ENCODE assay signal across 8 cellular contexts in the genomic region with DNA sequence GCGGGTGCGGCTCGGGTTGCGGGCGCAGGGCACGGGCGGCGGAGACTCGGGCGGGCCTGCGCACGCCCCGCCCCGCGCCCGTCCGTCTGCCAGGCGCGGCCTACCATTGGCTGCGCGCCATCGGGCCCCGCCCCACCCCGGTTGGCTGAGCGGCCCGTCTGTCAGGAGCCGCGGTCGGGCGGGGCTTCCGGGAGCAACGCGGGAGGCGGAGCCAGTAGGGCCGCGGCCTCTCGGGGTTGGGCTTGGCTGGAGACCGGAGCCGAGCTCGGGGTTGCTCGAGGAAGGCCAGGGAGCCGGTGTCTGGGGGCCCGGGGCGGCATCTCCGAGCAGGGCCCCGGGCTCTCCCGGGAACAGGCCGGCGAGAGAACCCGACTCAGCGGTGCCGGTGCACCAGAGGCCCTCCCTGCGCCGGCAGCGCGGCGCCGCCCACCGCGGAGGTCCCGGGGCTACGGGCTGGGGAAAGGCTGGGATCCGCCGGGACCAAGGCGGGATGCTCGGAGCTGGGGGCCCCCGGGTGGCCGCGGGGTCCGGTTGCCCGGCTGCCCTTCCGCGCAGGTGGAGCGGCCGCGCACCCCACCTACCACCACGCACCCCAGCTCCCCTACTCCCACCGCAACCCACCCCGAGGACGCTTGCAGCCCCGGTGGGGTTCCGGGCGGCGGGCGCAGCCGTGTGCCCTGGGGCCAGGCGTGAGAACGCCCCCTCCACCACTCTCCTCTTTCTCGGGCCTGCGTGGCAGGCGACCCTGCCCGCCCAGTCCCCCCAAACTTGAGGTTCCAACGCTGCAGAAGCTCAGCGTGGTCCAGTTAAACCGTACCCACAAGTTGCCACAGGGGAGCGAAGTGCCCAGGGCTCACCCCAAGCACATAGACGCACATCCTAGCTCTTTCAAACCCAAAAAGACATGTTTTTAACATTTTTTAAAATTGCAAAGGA. TPM values are rescaled to one million over a fixed set of nuclear protein-coding genes. Genes with fewer than 3 reads are reported as not detected.
DNase-seq lines count a peak whose midpoint lies in the region; ATAC-seq and TF ChIP-seq lines count a peak whose summit lies in the region.

A gene (minus strand): TSS at position 58 of the 936 bp plus-strand sequence.

- peak; percentile 35 to 41 for TF ChIP-seq POLR2A in gastroesophageal sphincter (IDR thresholded peaks at IDR 0.05)

- H3K9me3 Mint-ChIP-seq in activated naive CD4-positive, alpha-beta T cell treated with anti-CD3 and anti-CD28 coated beads for 36 hours, result no peaks in the 10 kb centered on the region

- H3K4me3 ChIP-seq in HEK293 (ENCODE audit: low read depth, low read length) (peak within 1 kb of the TSS; percentile 72), gastroesophageal sphincter (peak within 1 kb of the TSS; percentile 87 to 88)

- peak within 1 kb of the TSS; percentile 69 for H3K27ac Mint-ChIP-seq in activated naive CD4-positive, alpha-beta T cell treated with anti-CD3 and anti-CD28 coated beads for 36 hours

- H3K27me3 ChIP-seq in gastroesophageal sphincter, result peaks cover 27% of the 10 kb centered on the region

- DNase-seq in GDM1 (lab: John Stamatoyannopoulos, UW) (peak; percentile 94), MV-4-11 (lab: John Stamatoyannopoulos, UW) (peak; percentile 90), SK-N-DZ (ENCODE audit: low spot score) (peak; percentile 90), nucleus accumbens (lab: John Stamatoyannopoulos, UW) (peak; percentile 60 to 96 (median 90)), superior temporal gyrus (ENCODE audit: extremely low spot score) (peak; percentile 94)
- peak; percentile 94 for DNase-seq in activated naive CD4-positive, alpha-beta T cell treated with anti-CD3 and anti-CD28 coated beads for 36 hours

- no peak for TF ChIP-seq CTCF in HEK293 (tag by site-specific recombination; IDR thresholded peaks at IDR 0.05)
- peak in 1 of 4 experiments; percentile 9 for TF ChIP-seq CTCF in gastroesophageal sphincter (IDR thresholded peaks at IDR 0.05)

- intact Hi-C loops in activated naive CD4-positive, alpha-beta T cell treated with anti-CD3 and anti-CD28 coated beads for 36 hours (cut with micrococcal nuclease), result loop anchor here (1.0 to 2.0 kb wide), 4 partner anchors 17 to 77 kb away; a partner anchor contains a TSS

- peak; percentile 95 for ATAC-seq in gastroesophageal sphincter

- WGBS in gastroesophageal sphincter (ENCODE audit: low coverage in 1 of 2), 2 donors, result 0% methylated on average over 1 of the region's 97 CpGs; no CpG with 5 or more reads in 1 of the 2 donors

- H3K27me3 Mint-ChIP-seq in activated naive CD4-positive, alpha-beta T cell treated with anti-CD3 and anti-CD28 coated beads for 36 hours (ENCODE audit: low read depth), result no peaks in the 10 kb centered on the region

- CTCF ChIA-PET in HEK293 (lab: Yijun Ruan, JAX), result interaction anchor here (0.6 to 1.0 kb wide), 7 partner anchors 17 to 188 kb away, joined by 3 to 4 read pairs (median 3); no protein-coding TSS in a partner anchor
- CTCF ChIA-PET in activated naive CD4-positive, alpha-beta T cell treated with anti-CD3 and anti-CD28 coated beads for 36 hours (lab: Charles Lee), result interaction anchor here (0.7 to 6.1 kb wide), 5 partner anchors 17 to 119 kb away, joined by 3 to 34 read pairs (median 3); no protein-coding TSS in a partner anchor

- peak within 1 kb of the TSS; percentile 88 for H3K4me3 Mint-ChIP-seq in activated naive CD4-positive, alpha-beta T cell treated with anti-CD3 and anti-CD28 coated beads for 36 hours

- no peaks in the 10 kb centered on the region for H3K4me1 ChIP-seq in HEK293 (ENCODE audit: control insufficient read depth, insufficient read depth, low read length)
- H3K4me1 ChIP-seq in gastroesophageal sphincter, result peaks cover 0 to 51% (median 30%) of the 10 kb centered on the region in 3 donors

- POLR2A ChIA-PET in HEK293 (lab: Yijun Ruan, JAX), result interaction anchor here (0.6 to 2.7 kb wide), 12 partner anchors 19 to 266 kb away, joined by 3 to 11 read pairs (median 4); a partner anchor contains a TSS

- TF ChIP-seq EP300 in gastroesophageal sphincter (IDR thresholded peaks at IDR 0.05), result no peak

- H3K27ac ChIP-seq in HEK293 (ENCODE audit: extremely low read depth, low read depth, low read length) (peak within 1 kb of the TSS; percentile 83), gastroesophageal sphincter (peak within 1 kb of the TSS; percentile 16 to 90 (median 86))

- peaks cover 4% of the 10 kb centered on the region for H3K36me3 Mint-ChIP-seq in activated naive CD4-positive, alpha-beta T cell treated with anti-CD3 and anti-CD28 coated beads for 36 hours (ENCODE audit: low read depth)

- peaks cover 7% of the 10 kb centered on the region for H3K4me1 Mint-ChIP-seq in activated naive CD4-positive, alpha-beta T cell treated with anti-CD3 and anti-CD28 coated beads for 36 hours (ENCODE audit: low read depth)

- H3K9me3 ChIP-seq in HEK293 (ENCODE audit: control insufficient read depth, insufficient read depth, low read depth, low read length) (no peaks in the 10 kb centered on the region), gastroesophageal sphincter (no peaks in the 10 kb centered on the region)

- H3K36me3 ChIP-seq in HEK293 (ENCODE audit: control insufficient read depth in 2 of 2, insufficient read depth in 1 of 2, low read length in 2 of 2), result peaks cover 0 to 35% of the 10 kb centered on the region in 2 experiments; a peak in 1 of 3 replicates
- H3K36me3 ChIP-seq in gastroesophageal sphincter, result peaks cover 0 to 32% of the 10 kb centered on the region in 2 donors

TF ChIP-seq in HEK293, 187 proteins besides CTCF, POLR2A, EP300 and RAD21 (continues in another document):
- TF ChIP-seq, protein P1, sequence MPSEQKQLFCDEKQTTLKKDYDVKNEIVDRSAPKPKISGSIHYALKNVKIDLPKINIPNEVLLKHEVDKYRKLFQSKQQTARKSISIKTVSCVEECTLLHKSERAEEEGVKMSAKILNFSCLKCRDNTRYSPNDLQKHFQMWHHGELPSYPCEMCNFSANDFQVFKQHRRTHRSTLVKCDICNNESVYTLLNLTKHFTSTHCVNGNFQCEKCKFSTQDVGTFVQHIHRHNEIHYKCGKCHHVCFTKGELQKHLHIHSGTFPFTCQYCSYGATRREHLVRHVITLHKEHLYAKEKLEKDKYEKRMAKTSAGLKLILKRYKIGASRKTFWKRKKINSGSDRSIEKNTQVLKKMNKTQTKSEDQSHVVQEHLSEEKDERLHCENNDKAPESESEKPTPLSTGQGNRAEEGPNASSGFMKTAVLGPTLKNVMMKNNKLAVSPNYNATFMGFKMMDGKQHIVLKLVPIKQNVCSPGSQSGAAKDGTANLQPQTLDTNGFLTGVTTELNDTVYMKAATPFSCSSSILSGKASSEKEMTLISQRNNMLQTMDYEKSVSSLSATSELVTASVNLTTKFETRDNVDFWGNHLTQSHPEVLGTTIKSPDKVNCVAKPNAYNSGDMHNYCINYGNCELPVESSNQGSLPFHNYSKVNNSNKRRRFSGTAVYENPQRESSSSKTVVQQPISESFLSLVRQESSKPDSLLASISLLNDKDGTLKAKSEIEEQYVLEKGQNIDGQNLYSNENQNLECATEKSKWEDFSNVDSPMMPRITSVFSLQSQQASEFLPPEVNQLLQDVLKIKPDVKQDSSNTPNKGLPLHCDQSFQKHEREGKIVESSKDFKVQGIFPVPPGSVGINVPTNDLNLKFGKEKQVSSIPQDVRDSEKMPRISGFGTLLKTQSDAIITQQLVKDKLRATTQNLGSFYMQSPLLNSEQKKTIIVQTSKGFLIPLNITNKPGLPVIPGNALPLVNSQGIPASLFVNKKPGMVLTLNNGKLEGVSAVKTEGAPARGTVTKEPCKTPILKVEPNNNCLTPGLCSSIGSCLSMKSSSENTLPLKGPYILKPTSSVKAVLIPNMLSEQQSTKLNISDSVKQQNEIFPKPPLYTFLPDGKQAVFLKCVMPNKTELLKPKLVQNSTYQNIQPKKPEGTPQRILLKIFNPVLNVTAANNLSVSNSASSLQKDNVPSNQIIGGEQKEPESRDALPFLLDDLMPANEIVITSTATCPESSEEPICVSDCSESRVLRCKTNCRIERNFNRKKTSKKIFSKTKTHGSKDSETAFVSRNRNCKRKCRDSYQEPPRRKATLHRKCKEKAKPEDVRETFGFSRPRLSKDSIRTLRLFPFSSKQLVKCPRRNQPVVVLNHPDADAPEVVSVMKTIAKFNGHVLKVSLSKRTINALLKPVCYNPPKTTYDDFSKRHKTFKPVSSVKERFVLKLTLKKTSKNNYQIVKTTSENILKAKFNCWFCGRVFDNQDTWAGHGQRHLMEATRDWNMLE (tag by site-specific recombination; conservative IDR thresholded peaks at IDR 0.05; ENCODE audit: low read depth), result no peak
- TF ChIP-seq ZNF777 (tag by site-specific recombination; IDR thresholded peaks at IDR 0.05; ENCODE audit: borderline replicate concordance) (no peak), ZNF184 (tag by site-specific recombination; IDR thresholded peaks at IDR 0.05) (no peak), ZNF843 (tag by site-specific recombination; IDR thresholded peaks at IDR 0.05) (no peak), ZNF175 (tag by site-specific recombination; IDR thresholded peaks at IDR 0.05) (no peak), ZNF2 (tag by site-specific recombination; IDR thresholded peaks at IDR 0.05) (no peak), ZNF626 (tag by site-specific recombination; IDR thresholded peaks at IDR 0.05) (no peak), ZNF555 (tag by site-specific recombination; conservative IDR thresholded peaks at IDR 0.05) (no peak), ZNF391 (tag by site-specific recombination; IDR thresholded peaks at IDR 0.05; ENCODE audit: borderline replicate concordance, low read depth) (no peak)
- TF ChIP-seq, protein P2, sequence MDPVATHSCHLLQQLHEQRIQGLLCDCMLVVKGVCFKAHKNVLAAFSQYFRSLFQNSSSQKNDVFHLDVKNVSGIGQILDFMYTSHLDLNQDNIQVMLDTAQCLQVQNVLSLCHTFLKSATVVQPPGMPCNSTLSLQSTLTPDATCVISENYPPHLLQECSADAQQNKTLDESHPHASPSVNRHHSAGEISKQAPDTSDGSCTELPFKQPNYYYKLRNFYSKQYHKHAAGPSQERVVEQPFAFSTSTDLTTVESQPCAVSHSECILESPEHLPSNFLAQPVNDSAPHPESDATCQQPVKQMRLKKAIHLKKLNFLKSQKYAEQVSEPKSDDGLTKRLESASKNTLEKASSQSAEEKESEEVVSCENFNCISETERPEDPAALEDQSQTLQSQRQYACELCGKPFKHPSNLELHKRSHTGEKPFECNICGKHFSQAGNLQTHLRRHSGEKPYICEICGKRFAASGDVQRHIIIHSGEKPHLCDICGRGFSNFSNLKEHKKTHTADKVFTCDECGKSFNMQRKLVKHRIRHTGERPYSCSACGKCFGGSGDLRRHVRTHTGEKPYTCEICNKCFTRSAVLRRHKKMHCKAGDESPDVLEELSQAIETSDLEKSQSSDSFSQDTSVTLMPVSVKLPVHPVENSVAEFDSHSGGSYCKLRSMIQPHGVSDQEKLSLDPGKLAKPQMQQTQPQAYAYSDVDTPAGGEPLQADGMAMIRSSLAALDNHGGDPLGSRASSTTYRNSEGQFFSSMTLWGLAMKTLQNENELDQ (tag by site-specific recombination; IDR thresholded peaks at IDR 0.05; ENCODE audit: low read depth), result no peak

RNA-seq across cellular contexts. Expression of the gene that starts here (rescaled TPM):
- 53.4 and 62.1 TPM in 2 replicates for polyA plus RNA-seq in SK-N-DZ (2014; cell fraction: cytosol; rRNA removed)
- polyA plus RNA-seq in SK-N-DZ (2014; cell fraction: nucleus; rRNA removed), result 109 and 113 TPM in 2 replicates
- 10 to 100 TPM; 22.0 to 25.8 TPM for total RNA-seq in activated naive CD4-positive, alpha-beta T cell treated with anti-CD3 and anti-CD28 coated beads for 36 hours
- 10 to 100 TPM; 41.1 to 68.0 (median 53.8) TPM for total RNA-seq in gastroesophageal sphincter

Comparison
In these comparisons a context has a peak if more than half of its experiments do, and no peak if none do; other contexts are left out.
1. Peak in every context shown above with its lines: DNase-seq, ATAC-seq, H3K4me3 ChIP-seq and H3K27ac ChIP-seq.